In the genomic region with DNA sequence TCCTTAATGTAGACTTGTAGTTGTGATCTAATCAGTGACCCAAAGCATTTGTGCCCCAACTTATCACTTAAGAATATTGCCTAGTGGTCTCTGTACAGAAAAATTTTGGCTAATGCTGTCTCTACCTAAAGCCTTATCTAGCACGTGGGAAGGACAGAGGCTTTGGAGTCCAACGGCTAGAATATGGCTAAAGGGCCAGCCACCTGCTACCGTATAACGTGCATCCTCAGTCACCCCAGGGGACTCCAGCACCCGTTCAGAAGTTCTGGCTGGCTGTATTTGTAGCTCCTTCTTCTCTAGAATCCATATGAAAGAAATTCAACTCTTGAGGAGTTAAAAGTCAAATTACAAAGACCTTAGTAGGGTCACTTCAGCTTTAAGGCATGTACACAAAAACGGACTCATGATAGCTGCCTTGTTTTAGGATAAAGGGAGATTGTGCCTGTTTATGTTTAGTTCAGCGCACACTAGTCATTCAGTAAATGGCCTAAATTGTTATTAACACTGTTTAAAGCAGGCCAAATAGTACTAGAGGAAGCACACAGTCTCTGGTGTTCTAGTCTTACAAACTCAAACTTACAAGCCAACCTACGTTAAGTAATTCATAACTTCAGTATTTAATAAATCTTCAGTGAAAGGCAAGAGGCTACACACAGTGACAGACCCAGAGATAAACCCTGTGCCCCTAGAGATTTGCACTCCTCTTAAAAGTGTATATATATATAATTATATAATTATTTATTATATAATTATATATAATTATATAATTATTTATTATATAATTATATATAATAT, we compare ENCODE assay signal across 26 cellular contexts.
DNase-seq lines count a peak whose midpoint lies in the region; ATAC-seq lines count a peak whose summit lies in the region.
"Had no signal": no experiment of that assay in that cellular context is flagged by ENCODE, and none has a peak within 500 bp of the region (broad histone marks: within the 10 kb centered on the region; RNA-seq: fewer than 3 reads in every experiment).

No MANE protein-coding gene starts in this region.

- no peaks in the 10 kb centered on the region for H3K9me3 ChIP-seq in CD8-positive, alpha-beta memory T cell (ENCODE audit: low read length)
- H3K9me3 ChIP-seq: BLaER1, Caco-2, spleen, testis had no signal

- no peak overlapping the region for H3K27ac Mint-ChIP-seq in activated T-helper 17 cell treated with anti-CD3 and anti-CD28 coated beads, Interleukin-2, amount 50 U/mL, for 72 hours
- H3K27ac Mint-ChIP-seq in activated CD4-positive, alpha-beta T cell treated with anti-CD3 and anti-CD28 coated beads for 36 hours, result no peak overlapping the region
- no peak overlapping the region for H3K27ac Mint-ChIP-seq in CD8-positive, alpha-beta memory T cell
- H3K27ac Mint-ChIP-seq: activated naive CD8-positive, alpha-beta T cell treated with anti-CD3 and anti-CD28 coated beads for 36 hours; activated T-helper 2 cell treated with anti-CD3 and anti-CD28 coated beads, Interferon-gamma antibody, Interleukin-2, Interleukin-4, amounts not matched to agents 10 μg/mL and 5 μg/mL and 100 μg/mL, durations not matched to agents 14 hours and 24 hours and 36 hours; mesothelial cell of epicardium; stimulated activated naive B cell treated with anti-CD40 and anti-IgM and Interleukin-4, amounts not matched to agents 10 μg/mL and 1 μg/mL and 100 μg/mL, for 72 hours; T-helper 17 cell had no signal

- intact Hi-C loops in activated CD4-positive, alpha-beta T cell treated with anti-CD3 and anti-CD28 coated beads for 36 hours (cut with DNase I, micrococcal nuclease), result no loop called here

- peak; percentile 35 for ATAC-seq in activated T-helper 17 cell treated with anti-CD3 and anti-CD28 coated beads, Interleukin-2, amount 50 U/mL, for 72 hours (replicated peaks)
- no peak for ATAC-seq in activated CD4-positive, alpha-beta T cell treated with anti-CD3 and anti-CD28 coated beads for 36 hours
- ATAC-seq: naive thymus-derived CD8-positive, alpha-beta T cell; T-helper 17 cell had no signal

- H3K4me1 ChIP-seq in CD8-positive, alpha-beta memory T cell (ENCODE audit: insufficient read depth, low read length), result no peaks in the 10 kb centered on the region
- H3K4me1 ChIP-seq: BLaER1, spleen, testis had no signal

- CTCF ChIA-PET in activated CD4-positive, alpha-beta T cell treated with anti-CD3 and anti-CD28 coated beads for 36 hours (lab: Charles Lee), result interaction anchor here (0.7 kb wide), 1 partner anchor 15 kb away, joined by 4 read pairs; no protein-coding TSS in a partner anchor
- CTCF ChIA-PET in CD8-positive, alpha-beta memory T cell (lab: Charles Lee), result no interaction called here

- no peak overlapping the region for H3K27ac ChIP-seq in CD8-positive, alpha-beta memory T cell (ENCODE audit: low read depth, low read length)
- H3K27ac ChIP-seq: BLaER1, spleen, testis had no signal

- H3K27me3 Mint-ChIP-seq in activated T-helper 17 cell treated with anti-CD3 and anti-CD28 coated beads, Interleukin-2, amount 50 U/mL, for 72 hours, result no peaks in the 10 kb centered on the region
- no peaks in the 10 kb centered on the region for H3K27me3 Mint-ChIP-seq in activated CD4-positive, alpha-beta T cell treated with anti-CD3 and anti-CD28 coated beads for 36 hours
- no peaks in the 10 kb centered on the region for H3K27me3 Mint-ChIP-seq in CD8-positive, alpha-beta memory T cell
- H3K27me3 Mint-ChIP-seq: activated naive CD8-positive, alpha-beta T cell treated with anti-CD3 and anti-CD28 coated beads for 36 hours; central memory CD8-positive, alpha-beta T cell; naive thymus-derived CD8-positive, alpha-beta T cell; stimulated activated naive B cell treated with anti-CD40 and anti-IgM and Interleukin-4, amounts not matched to agents 10 μg/mL and 1 μg/mL and 100 μg/mL, for 72 hours; T-helper 17 cell had no signal

- H3K36me3 Mint-ChIP-seq in activated T-helper 17 cell treated with anti-CD3 and anti-CD28 coated beads, Interleukin-2, amount 50 U/mL, for 72 hours (ENCODE audit: low read depth), result no peaks in the 10 kb centered on the region
- no peaks in the 10 kb centered on the region for H3K36me3 Mint-ChIP-seq in activated CD4-positive, alpha-beta T cell treated with anti-CD3 and anti-CD28 coated beads for 36 hours (ENCODE audit: low read depth)
- peaks cover 1 to 12% (median 4%) of the 10 kb centered on the region in 3 donors for H3K36me3 Mint-ChIP-seq in CD8-positive, alpha-beta memory T cell
- H3K36me3 Mint-ChIP-seq: activated naive CD8-positive, alpha-beta T cell treated with anti-CD3 and anti-CD28 coated beads for 36 hours; naive thymus-derived CD8-positive, alpha-beta T cell; stimulated activated naive B cell treated with anti-CD40 and anti-IgM and Interleukin-4, amounts not matched to agents 10 μg/mL and 1 μg/mL and 100 μg/mL, for 72 hours had no signal

- H3K36me3 ChIP-seq in CD8-positive, alpha-beta memory T cell (ENCODE audit: insufficient read depth, low read length), result no peaks in the 10 kb centered on the region
- H3K36me3 ChIP-seq: spleen had no signal

- no peaks in the 10 kb centered on the region for H3K27me3 ChIP-seq in CD8-positive, alpha-beta memory T cell (ENCODE audit: insufficient read depth, low read length, poor library complexity, severe bottlenecking)
- H3K27me3 ChIP-seq: BLaER1, spleen, testis had no signal

- no peak overlapping the region for H3K4me3 ChIP-seq in CD8-positive, alpha-beta memory T cell (ENCODE audit: low read length)
- H3K4me3 ChIP-seq: BLaER1, spleen, testis had no signal

- POLR2A ChIA-PET in activated CD4-positive, alpha-beta T cell treated with anti-CD3 and anti-CD28 coated beads for 36 hours (lab: Charles Lee), result no interaction called here
- POLR2A ChIA-PET in CD8-positive, alpha-beta memory T cell (lab: Charles Lee), result no interaction called here

- DNase-seq in NCI-H2227 treated with DMSO at 0.1 percent for 48 hours (lab: John Stamatoyannopoulos, UW), result peak; percentile 28
- no peak for DNase-seq in NCI-H2227 (lab: John Stamatoyannopoulos, UW; ENCODE audit: unreplicated experiment)
- peak; percentile 3 for DNase-seq in ELF-1 (ENCODE audit: low read depth, low spot score)
- peak; percentile 38 for DNase-seq in NCI-H748 (lab: John Stamatoyannopoulos, UW; ENCODE audit: unreplicated experiment)
- DNase-seq in activated CD4-positive, alpha-beta T cell treated with anti-CD3 and anti-CD28 coated beads for 36 hours, result no peak
- DNase-seq in CD8-positive, alpha-beta memory T cell, result no peak
- no peak for DNase-seq in NAMALWA (ENCODE audit: low spot score)
- DNase-seq: activated CD4-positive, alpha-beta T cell treated with anti-CD3 and anti-CD28 coated beads for 48 hours; activated CD8-positive, alpha-beta memory T cell treated with anti-CD3 and anti-CD28 coated beads, Interleukin-2, amount 50 U/mL, for 4 hours; activated naive CD8-positive, alpha-beta T cell treated with anti-CD3 and anti-CD28 coated beads for 36 hours; Caco-2; dermis blood vessel endothelial cell; KG1; naive thymus-derived CD8-positive, alpha-beta T cell; NCI-H2081; NCI-H774; spleen; stimulated activated CD4-positive, alpha-beta T cell treated with anti-CD3 and anti-CD28 coated beads, Interleukin-4, amount 100 ng/mL, for 1 hour; stimulated activated naive B cell treated with anti-CD40 and anti-IgM and Interleukin-4, amounts not matched to agents 10 μg/mL and 1 μg/mL and 100 μg/mL, for 72 hours; T-helper 17 cell; testis had no signal

- H3K9me3 Mint-ChIP-seq in activated T-helper 17 cell treated with anti-CD3 and anti-CD28 coated beads, Interleukin-2, amount 50 U/mL, for 72 hours, result no peaks in the 10 kb centered on the region
- no peaks in the 10 kb centered on the region for H3K9me3 Mint-ChIP-seq in activated CD4-positive, alpha-beta T cell treated with anti-CD3 and anti-CD28 coated beads for 36 hours (ENCODE audit: low read depth)
- H3K9me3 Mint-ChIP-seq in CD8-positive, alpha-beta memory T cell, result no peaks in the 10 kb centered on the region
- H3K9me3 Mint-ChIP-seq: activated naive CD8-positive, alpha-beta T cell treated with anti-CD3 and anti-CD28 coated beads for 36 hours; activated T-helper 2 cell treated with anti-CD3 and anti-CD28 coated beads, Interferon-gamma antibody, Interleukin-2, Interleukin-4, amounts not matched to agents 10 μg/mL and 5 μg/mL and 100 μg/mL, durations not matched to agents 14 hours and 24 hours and 36 hours; central memory CD8-positive, alpha-beta T cell; mesothelial cell of epicardium; naive thymus-derived CD8-positive, alpha-beta T cell; stimulated activated naive B cell treated with anti-CD40 and anti-IgM and Interleukin-4, amounts not matched to agents 10 μg/mL and 1 μg/mL and 100 μg/mL, for 72 hours had no signal

- no peaks in the 10 kb centered on the region for H3K4me1 Mint-ChIP-seq in activated T-helper 17 cell treated with anti-CD3 and anti-CD28 coated beads, Interleukin-2, amount 50 U/mL, for 72 hours
- H3K4me1 Mint-ChIP-seq in activated CD4-positive, alpha-beta T cell treated with anti-CD3 and anti-CD28 coated beads for 36 hours, result no peaks in the 10 kb centered on the region
- H3K4me1 Mint-ChIP-seq in CD8-positive, alpha-beta memory T cell, result no peaks in the 10 kb centered on the region
- H3K4me1 Mint-ChIP-seq: activated naive CD8-positive, alpha-beta T cell treated with anti-CD3 and anti-CD28 coated beads for 36 hours; central memory CD8-positive, alpha-beta T cell; mesothelial cell of epicardium; naive thymus-derived CD8-positive, alpha-beta T cell; stimulated activated naive B cell treated with anti-CD40 and anti-IgM and Interleukin-4, amounts not matched to agents 10 μg/mL and 1 μg/mL and 100 μg/mL, for 72 hours; T-helper 17 cell had no signal

- no peak overlapping the region for H3K4me3 Mint-ChIP-seq in activated T-helper 17 cell treated with anti-CD3 and anti-CD28 coated beads, Interleukin-2, amount 50 U/mL, for 72 hours
- H3K4me3 Mint-ChIP-seq in activated CD4-positive, alpha-beta T cell treated with anti-CD3 and anti-CD28 coated beads for 36 hours, result no peak overlapping the region
- H3K4me3 Mint-ChIP-seq in CD8-positive, alpha-beta memory T cell, result no peak overlapping the region
- H3K4me3 Mint-ChIP-seq: activated naive CD8-positive, alpha-beta T cell treated with anti-CD3 and anti-CD28 coated beads for 36 hours; central memory CD8-positive, alpha-beta T cell; mesothelial cell of epicardium; stimulated activated naive B cell treated with anti-CD40 and anti-IgM and Interleukin-4, amounts not matched to agents 10 μg/mL and 1 μg/mL and 100 μg/mL, for 72 hours; T-helper 17 cell had no signal

Comparison
In these comparisons a context has a peak if more than half of its experiments do, and no peak if none do; other contexts are left out.
1. DNase-seq: peak in NCI-H2227 treated with DMSO at 0.1 percent for 48 hours (single experiment), ELF-1 (single experiment) and NCI-H748 (single experiment); none in NCI-H2227 (single experiment), activated CD4-positive, alpha-beta T cell treated with anti-CD3 and anti-CD28 coated beads for 36 hours (single experiment), CD8-positive, alpha-beta memory T cell (0 of 5) and NAMALWA (single experiment).